12 cellular contexts compared by ENCODE assay signal in the genomic region with DNA sequence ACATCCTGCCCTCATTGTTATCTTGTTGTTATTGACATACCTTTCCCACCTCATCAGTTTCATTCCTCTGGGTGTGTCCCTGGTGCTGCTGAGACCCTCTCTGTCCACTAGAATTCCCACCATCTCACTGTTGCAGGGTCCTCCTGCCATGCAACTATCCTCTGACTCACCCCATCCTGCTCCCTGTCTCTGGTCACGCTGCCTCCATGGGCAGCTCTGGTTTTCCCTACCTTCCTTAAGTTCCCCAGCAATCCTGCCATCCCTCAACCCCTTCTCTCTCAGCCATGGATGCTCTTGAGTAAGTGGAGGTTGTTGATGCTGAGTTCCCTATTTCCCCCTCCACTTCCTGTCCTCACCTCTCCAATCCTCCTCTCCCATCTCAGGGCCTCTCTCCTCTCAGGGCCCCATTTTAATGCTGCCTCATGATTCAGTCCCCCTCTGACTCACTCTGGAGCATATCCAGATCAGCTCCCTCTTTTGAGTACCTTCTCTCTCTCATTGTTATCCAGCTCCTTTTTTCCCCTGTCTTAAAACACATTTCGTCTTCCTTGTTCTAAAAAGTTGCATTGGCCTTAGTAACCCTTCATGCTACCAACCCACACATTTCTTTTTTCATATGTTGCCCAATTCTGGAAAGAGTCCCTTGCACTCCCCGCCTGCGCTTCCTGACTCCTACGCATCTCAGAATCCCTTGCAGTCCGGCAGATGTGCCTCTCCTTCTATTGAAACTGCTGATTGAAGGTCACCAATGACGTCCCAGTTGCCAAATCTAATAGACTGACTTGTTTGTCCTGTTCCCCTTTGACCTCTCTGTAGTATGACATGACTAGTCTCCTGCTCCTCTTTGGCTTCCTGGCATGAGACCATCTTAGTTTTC.
A peak's percentile ranks its signal among the peaks of the same experiment; 100 is the strongest.
DNase-seq lines count a peak whose midpoint lies in the region; ATAC-seq and TF ChIP-seq lines count a peak whose summit lies in the region.
"Had no signal": no experiment of that assay in that cellular context is flagged by ENCODE, and none has a peak within 500 bp of the region (broad histone marks: within the 10 kb centered on the region; RNA-seq: fewer than 3 reads in every experiment).

No MANE protein-coding gene starts in this region.

- H3K27ac Mint-ChIP-seq in activated T-helper 2 cell treated with anti-CD3 and anti-CD28 coated beads, Interferon-gamma antibody, Interleukin-2, Interleukin-4, amounts not matched to agents 10 μg/mL and 5 μg/mL and 100 μg/mL, durations not matched to agents 14 hours and 24 hours and 36 hours: peak overlapping the region; percentile 33
- H3K27ac Mint-ChIP-seq: CD14-positive monocyte had no signal

- TF ChIP-seq RAD21 in HCT116 (IDR thresholded peaks at IDR 0.05; ENCODE audit: low read depth): no peak

- no peak overlapping the region for H3K4me3 Mint-ChIP-seq in activated T-helper 2 cell treated with anti-CD3 and anti-CD28 coated beads, Interferon-gamma antibody, Interleukin-2, Interleukin-4, amounts not matched to agents 10 μg/mL and 5 μg/mL and 100 μg/mL, durations not matched to agents 14 hours and 24 hours and 36 hours (ENCODE audit: low read depth)
- H3K4me3 Mint-ChIP-seq: CD14-positive monocyte had no signal

- peaks cover 16% of the 10 kb centered on the region; the same call in 1 of the 2 replicates for H3K27me3 ChIP-seq in HCT116 (ENCODE audit: insufficient read depth, low read length)
- H3K27me3 ChIP-seq: colonic mucosa had no signal

- peaks cover 0 to 7% of the 10 kb centered on the region in 2 experiments; a peak in 2 of 4 replicates for H3K4me1 ChIP-seq in HCT116 (ENCODE audit: control insufficient read depth in 1 of 2, insufficient read depth in 2 of 2, low read length in 2 of 2)
- H3K4me1 ChIP-seq: colonic mucosa, parathyroid adenoma had no signal

- H3K9me3 ChIP-seq in HCT116 (ENCODE audit: control insufficient read depth in 1 of 2, insufficient read depth in 1 of 2, low read depth in 1 of 2, low read length in 2 of 2): no peaks in the 10 kb centered on the region
- H3K9me3 ChIP-seq: colonic mucosa had no signal

- no peaks in the 10 kb centered on the region for H3K79me2 ChIP-seq in HCT116 (ENCODE audit: insufficient read depth, low read length)
- H3K79me2 ChIP-seq: parathyroid adenoma had no signal

- no peak for TF ChIP-seq POLR2A in HCT116 (IDR thresholded peaks at IDR 0.05; ENCODE audit: borderline replicate concordance, extremely low read depth, insufficient read depth, insufficient read length)

- peak overlapping the region; percentile 3; the same call in 1 of the 2 replicates for H3K4me2 ChIP-seq in HCT116 (ENCODE audit: low read length)

- no peaks in the 10 kb centered on the region for H4K20me1 ChIP-seq in HCT116 (ENCODE audit: insufficient read depth)

- H3K9ac ChIP-seq in HCT116 (ENCODE audit: low read length): no peak overlapping the region
- H3K9ac ChIP-seq: parathyroid adenoma had no signal

- no peaks in the 10 kb centered on the region for H3K9me3 Mint-ChIP-seq in activated T-helper 2 cell treated with anti-CD3 and anti-CD28 coated beads, Interferon-gamma antibody, Interleukin-2, Interleukin-4, amounts not matched to agents 10 μg/mL and 5 μg/mL and 100 μg/mL, durations not matched to agents 14 hours and 24 hours and 36 hours

- RAD21 ChIA-PET in HCT116 (lab: Charles Lee; ENCODE audit: low non-redundant PET in 1 of 2, low total read pairs in 2 of 2, uncharacterized antibody in 2 of 2, unreplicated experiment in 2 of 2): no interaction called here

- H2AFZ ChIP-seq in HCT116 (ENCODE audit: low read depth, low read length, poor library complexity, severe bottlenecking): no peak overlapping the region
- H2AFZ ChIP-seq: parathyroid adenoma had no signal

- no peaks in the 10 kb centered on the region for H3K36me3 Mint-ChIP-seq in activated T-helper 2 cell treated with anti-CD3 and anti-CD28 coated beads, Interferon-gamma antibody, Interleukin-2, Interleukin-4, amounts not matched to agents 10 μg/mL and 5 μg/mL and 100 μg/mL, durations not matched to agents 14 hours and 24 hours and 36 hours (ENCODE audit: low read depth)
- H3K36me3 Mint-ChIP-seq: CD14-positive monocyte had no signal

- DNase-seq in ACHN: peak; percentile 31
- no peak for DNase-seq in HCT116 (ENCODE audit: low read depth, low spot score)
- DNase-seq in activated T-helper 2 cell treated with anti-CD3 and anti-CD28 coated beads, Interferon-gamma antibody, Interleukin-2, Interleukin-4, amounts not matched to agents 10 μg/mL and 5 μg/mL and 100 μg/mL, durations not matched to agents 14 hours and 24 hours and 36 hours (ENCODE audit: low spot score): no peak
- DNase-seq in iris pigment epithelial cell (ENCODE audit: low read depth): peak; percentile 50
- no peak for DNase-seq in NCI-H774 (lab: John Stamatoyannopoulos, UW)
- no peak for DNase-seq in GOT3 (lab: John Stamatoyannopoulos, UW)
- DNase-seq in NCI-H2227 treated with DMSO at 0.1 percent for 48 hours (lab: John Stamatoyannopoulos, UW): no peak
- DNase-seq: colonic mucosa, NCI-H446 treated with DMSO at 0.1 percent for 48 hours had no signal

- no peak overlapping the region for H3K27ac ChIP-seq in HCT116 (ENCODE audit: low read depth, low read length)
- H3K27ac ChIP-seq: colonic mucosa, parathyroid adenoma had no signal

- no peaks in the 10 kb centered on the region for H3K36me3 ChIP-seq in HCT116 (ENCODE audit: control insufficient read depth in 1 of 2, insufficient read depth in 2 of 2, low read length in 2 of 2)
- H3K36me3 ChIP-seq: colonic mucosa had no signal

- peaks cover 9% of the 10 kb centered on the region for H3K4me1 Mint-ChIP-seq in activated T-helper 2 cell treated with anti-CD3 and anti-CD28 coated beads, Interferon-gamma antibody, Interleukin-2, Interleukin-4, amounts not matched to agents 10 μg/mL and 5 μg/mL and 100 μg/mL, durations not matched to agents 14 hours and 24 hours and 36 hours (ENCODE audit: low read depth)
- H3K4me1 Mint-ChIP-seq: CD14-positive monocyte had no signal

- BruUV-seq in HCT116 (replicated peaks; lab: Mats Ljungman, UMichigan): no TSS peak

- POLR2A ChIA-PET in HCT116 (lab: Charles Lee): no interaction called here

- TF ChIP-seq CTCF in HCT116 (IDR thresholded peaks at IDR 0.05 in 2 of 3, conservative IDR thresholded peaks at IDR 0.05 in 1 of 3; ENCODE audit: borderline replicate concordance in 1 of 3, insufficient read depth in 1 of 3, low read depth in 2 of 3, low read length in 2 of 3): no peak

- CTCF ChIA-PET in HCT116 (lab: Charles Lee): no interaction called here

- H3K4me3 ChIP-seq in HCT116 (replicated peaks in 1 of 2; ENCODE audit: low read depth in 1 of 2, low read length in 2 of 2): no peak overlapping the region
- H3K4me3 ChIP-seq: colonic mucosa had no signal

- ATAC-seq in HCT116: no peak
- no peak for ATAC-seq in GM21576 (IDR thresholded peaks at IDR 0.05; ENCODE audit: unreplicated experiment)

- no peaks in the 10 kb centered on the region for H3K9me2 ChIP-seq in HCT116 (ENCODE audit: insufficient read depth)

- H3K27me3 Mint-ChIP-seq in activated T-helper 2 cell treated with anti-CD3 and anti-CD28 coated beads, Interferon-gamma antibody, Interleukin-2, Interleukin-4, amounts not matched to agents 10 μg/mL and 5 μg/mL and 100 μg/mL, durations not matched to agents 14 hours and 24 hours and 36 hours (ENCODE audit: low read depth): peaks cover 10% of the 10 kb centered on the region

- in situ Hi-C loops in ACHN (cut with HindIII; ENCODE audit: low pct_ligation_motif_present, low pct_unique_long_range_greater_than_20kb, low sequenced_read_pairs): no loop called here

- intact Hi-C loops in HCT116 (cut with micrococcal nuclease): no loop called here
- intact Hi-C loops in activated T-helper 2 cell treated with anti-CD3 and anti-CD28 coated beads, Interferon-gamma antibody, Interleukin-2, Interleukin-4, amounts not matched to agents 10 μg/mL and 5 μg/mL and 100 μg/mL, durations not matched to agents 14 hours and 24 hours and 36 hours (cut with micrococcal nuclease): no loop called here

TF ChIP-seq in HCT116, 20 proteins besides CTCF, POLR2A, EP300 and RAD21 (continues in another document):
- TF ChIP-seq SP1 (IDR thresholded peaks at IDR 0.05; ENCODE audit: low read depth) (no peak), ZNF274 (IDR thresholded peaks at IDR 0.05; ENCODE audit: low read depth, low read length) (no peak), SRF (IDR thresholded peaks at IDR 0.05; ENCODE audit: low read depth) (no peak), EZH2phosphoT487 (IDR thresholded peaks at IDR 0.05; ENCODE audit: borderline replicate concordance) (no peak), POLR2AphosphoS5 (IDR thresholded peaks at IDR 0.05; ENCODE audit: low read depth, low read length) (no peak), ELF1 (IDR thresholded peaks at IDR 0.05; ENCODE audit: borderline replicate concordance, low read depth) (no peak), JUND (IDR thresholded peaks at IDR 0.05) (no peak), ZFX (IDR thresholded peaks at IDR 0.05) (no peak), CEBPB (IDR thresholded peaks at IDR 0.05; ENCODE audit: low read depth) (no peak), CBX3 (IDR thresholded peaks at IDR 0.05; ENCODE audit: low read depth) (no peak), SIN3A (IDR thresholded peaks at IDR 0.05; ENCODE audit: low read depth) (no peak), FOSL1 (IDR thresholded peaks at IDR 0.05; ENCODE audit: low read depth) (no peak), YY1 (IDR thresholded peaks at IDR 0.05; ENCODE audit: extremely low read depth, insufficient replicate concordance, low read depth, low read length) (no peak), TCF7L2 (IDR thresholded peaks at IDR 0.05; ENCODE audit: borderline replicate concordance, extremely low read depth, insufficient read depth, insufficient read length) (no peak)
- TF ChIP-seq, protein P1, sequence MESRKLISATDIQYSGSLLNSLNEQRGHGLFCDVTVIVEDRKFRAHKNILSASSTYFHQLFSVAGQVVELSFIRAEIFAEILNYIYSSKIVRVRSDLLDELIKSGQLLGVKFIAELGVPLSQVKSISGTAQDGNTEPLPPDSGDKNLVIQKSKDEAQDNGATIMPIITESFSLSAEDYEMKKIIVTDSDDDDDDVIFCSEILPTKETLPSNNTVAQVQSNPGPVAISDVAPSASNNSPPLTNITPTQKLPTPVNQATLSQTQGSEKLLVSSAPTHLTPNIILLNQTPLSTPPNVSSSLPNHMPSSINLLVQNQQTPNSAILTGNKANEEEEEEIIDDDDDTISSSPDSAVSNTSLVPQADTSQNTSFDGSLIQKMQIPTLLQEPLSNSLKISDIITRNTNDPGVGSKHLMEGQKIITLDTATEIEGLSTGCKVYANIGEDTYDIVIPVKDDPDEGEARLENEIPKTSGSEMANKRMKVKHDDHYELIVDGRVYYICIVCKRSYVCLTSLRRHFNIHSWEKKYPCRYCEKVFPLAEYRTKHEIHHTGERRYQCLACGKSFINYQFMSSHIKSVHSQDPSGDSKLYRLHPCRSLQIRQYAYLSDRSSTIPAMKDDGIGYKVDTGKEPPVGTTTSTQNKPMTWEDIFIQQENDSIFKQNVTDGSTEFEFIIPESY (IDR thresholded peaks at IDR 0.05; ENCODE audit: extremely low read depth, insufficient replicate concordance, low read length): no peak

Comparison
In these comparisons a context has a peak if more than half of its experiments do, and no peak if none do; other contexts are left out.
1. DNase-seq: peak in ACHN (single experiment) and iris pigment epithelial cell (single experiment); none in HCT116 (single experiment), activated T-helper 2 cell treated with anti-CD3 and anti-CD28 coated beads, Interferon-gamma antibody, Interleukin-2, Interleukin-4, amounts not matched to agents 10 μg/mL and 5 μg/mL and 100 μg/mL, durations not matched to agents 14 hours and 24 hours and 36 hours (single experiment), NCI-H774 (single experiment), GOT3 (single experiment) and NCI-H2227 treated with DMSO at 0.1 percent for 48 hours (single experiment).